ENCODE assay signal across 2 cellular contexts in genomic region chr6:35599761-35600658, GRCh38.
TF ChIP-seq lines count a peak whose summit lies in the region.

No MANE protein-coding gene starts in this region.

TF ChIP-seq in SK-N-SH, 30 proteins besides CTCF, POLR2A, EP300 and RAD21:
- TF ChIP-seq USF2 (IDR thresholded peaks at IDR 0.05; ENCODE audit: borderline replicate concordance, low read depth, low read length) (no peak), IRF3 (IDR thresholded peaks at IDR 0.05; ENCODE audit: low read depth, low read length) (no peak), RCOR1 (IDR thresholded peaks at IDR 0.05; ENCODE audit: low read length) (no peak), FOSL2 (IDR thresholded peaks at IDR 0.05; ENCODE audit: borderline replicate concordance, low read depth) (no peak), RXRA (IDR thresholded peaks at IDR 0.05; ENCODE audit: borderline replicate concordance, low read depth) (no peak), RFX5 (IDR thresholded peaks at IDR 0.05; ENCODE audit: low read length) (no peak), JUND (IDR thresholded peaks at IDR 0.05) (no peak), SIN3A (IDR thresholded peaks at IDR 0.05; ENCODE audit: borderline replicate concordance, low read depth, low read length) (no peak)

TF ChIP-seq in HepG2, 621 proteins besides CTCF, POLR2A, EP300 and RAD21 (continued from another document):
- no peak for TF ChIP-seq LRRFIP1 (CRISPR knock-in tag; conservative IDR thresholded peaks at IDR 0.05)
